Comparison of ENCODE assay signal across 1 cellular context in genomic region chr2:214034417-214034816, GRCh38.
TF ChIP-seq lines count a peak whose summit lies in the region.

No MANE protein-coding gene starts in this region.

TF ChIP-seq in Ishikawa, 13 proteins besides CTCF, POLR2A, EP300 and RAD21 (continued from another document):
- no peak for TF ChIP-seq REST (IDR thresholded peaks at IDR 0.05; ENCODE audit: low read depth)
- no peak for TF ChIP-seq CREB1 (IDR thresholded peaks at IDR 0.05; ENCODE audit: low read depth)
TF ChIP-seq in Ishikawa: peak in this region for 6.
